Comparison of ENCODE assay signal across 27 cellular contexts in genomic region chr4:3447431-3448395, GRCh38. TPM values are rescaled to one million over a fixed set of nuclear protein-coding genes. Genes with fewer than 3 reads are reported as not detected.
"Had no signal": no experiment of that assay in that cellular context is flagged by ENCODE, and none has a peak within 500 bp of the region (broad histone marks: within the 10 kb centered on the region; RNA-seq: fewer than 3 reads in every experiment).

No MANE protein-coding gene starts in this region.

- H3K4me3 ChIP-seq: ascending aorta, body of pancreas, Peyer's patch, SK-N-MC had no signal

- H3K27ac Mint-ChIP-seq: activated B cell treated with CpG ODN at 0.5 μM for 24 hours; activated CD4-positive, alpha-beta T cell treated with anti-CD3 and anti-CD28 coated beads, Interleukin-2, amount 10 ng/mL, durations not matched to agents 24 days and 14 days; activated CD8-positive, alpha-beta memory T cell treated with anti-CD3 and anti-CD28 coated beads, Interleukin-2, amount 10 ng/mL, durations not matched to agents 7 days and 5 days; activated naive CD4-positive, alpha-beta T cell treated with anti-CD3 and anti-CD28 coated beads, Interleukin-2, amount 50 U/mL, for 72 hours; activated naive CD8-positive, alpha-beta T cell treated with anti-CD3 and anti-CD28 coated beads, Interleukin-2, amount 50 U/mL, for 24 hours; activated T-cell treated with anti-CD3 and anti-CD28 coated beads, Interleukin-2, amount 50 U/mL, for 24 hours; T-cell had no signal

- DNase-seq: activated B cell treated with CpG ODN at 0.5 μM for 24 hours; activated CD4-positive, alpha-beta T cell treated with anti-CD3 and anti-CD28 coated beads for 1 hour; activated CD4-positive, alpha-beta T cell treated with anti-CD3 and anti-CD28 coated beads, Interleukin-2, amount 10 ng/mL, durations not matched to agents 24 days and 14 days; activated CD4-positive, alpha-beta T cell treated with anti-CD3 and anti-CD28 coated beads, Interleukin-2, amount 50 U/mL, for 48 hours; activated CD8-positive, alpha-beta memory T cell treated with anti-CD3 and anti-CD28 coated beads, Interleukin-2, amount 10 ng/mL, durations not matched to agents 7 days and 5 days; activated effector memory CD4-positive, alpha-beta T cell treated with anti-CD3 and anti-CD28 coated beads, Interleukin-2, amount 50 U/mL, for 16 hours; activated naive CD4-positive, alpha-beta T cell treated with Interleukin-2 at 50 U/mL for 16 hours; activated naive CD8-positive, alpha-beta T cell treated with anti-CD3 and anti-CD28 coated beads, Interleukin-2, amount 50 U/mL, for 24 hours; activated T-cell treated with anti-CD3 and anti-CD28 coated beads, Interleukin-2, amount 50 U/mL, for 24 hours; amniotic stem cell; body of pancreas; NCI-H1092 treated with DMSO at 0.1 percent for 48 hours; NCI-H1417 treated with DMSO at 0.1 percent for 48 hours; NCI-H1694; NCI-H2029 treated with DMSO at 0.1 percent for 48 hours; NCI-H510A treated with DMSO at 0.1 percent for 48 hours; NCI-H69; NK-92 treated with Interleukin-12 subunit alpha and Interleukin-12 subunit beta, amount 100 ng/mL, for 24 hours; OCI-M1; Peyer's patch; T-cell; T-helper 2 cell; T1000 had no signal

- H3K4me3 Mint-ChIP-seq: activated B cell treated with CpG ODN at 0.5 μM for 24 hours; activated CD4-positive, alpha-beta T cell treated with anti-CD3 and anti-CD28 coated beads, Interleukin-2, amount 10 ng/mL, durations not matched to agents 24 days and 14 days; activated CD8-positive, alpha-beta memory T cell treated with anti-CD3 and anti-CD28 coated beads, Interleukin-2, amount 10 ng/mL, durations not matched to agents 7 days and 5 days; activated naive CD8-positive, alpha-beta T cell treated with anti-CD3 and anti-CD28 coated beads, Interleukin-2, amount 50 U/mL, for 24 hours; activated T-cell treated with anti-CD3 and anti-CD28 coated beads, Interleukin-2, amount 50 U/mL, for 24 hours; T-cell had no signal

- H3K9me3 ChIP-seq: ascending aorta, body of pancreas, Peyer's patch had no signal

- H3K4me2 ChIP-seq: KMS-11 had no signal

- H3K9ac ChIP-seq: KMS-11 had no signal

- H3K9me3 Mint-ChIP-seq: activated B cell treated with CpG ODN at 0.5 μM for 24 hours; activated CD4-positive, alpha-beta T cell treated with anti-CD3 and anti-CD28 coated beads, Interleukin-2, amount 10 ng/mL, durations not matched to agents 24 days and 14 days; activated naive CD4-positive, alpha-beta T cell treated with anti-CD3 and anti-CD28 coated beads, Interleukin-2, amount 50 U/mL, for 72 hours; activated naive CD8-positive, alpha-beta T cell treated with anti-CD3 and anti-CD28 coated beads, Interleukin-2, amount 50 U/mL, for 24 hours; activated T-cell treated with anti-CD3 and anti-CD28 coated beads, Interleukin-2, amount 50 U/mL, for 24 hours; T-cell had no signal

- H3K36me3 ChIP-seq: ascending aorta, Peyer's patch had no signal

- H3K36me3 Mint-ChIP-seq: activated CD8-positive, alpha-beta memory T cell treated with anti-CD3 and anti-CD28 coated beads, Interleukin-2, amount 10 ng/mL, durations not matched to agents 7 days and 5 days; activated naive CD4-positive, alpha-beta T cell treated with anti-CD3 and anti-CD28 coated beads, Interleukin-2, amount 50 U/mL, for 72 hours; T-cell had no signal

- H3K4me1 Mint-ChIP-seq: activated B cell treated with CpG ODN at 0.5 μM for 24 hours; activated CD4-positive, alpha-beta T cell treated with anti-CD3 and anti-CD28 coated beads, Interleukin-2, amount 10 ng/mL, durations not matched to agents 24 days and 14 days; activated CD8-positive, alpha-beta memory T cell treated with anti-CD3 and anti-CD28 coated beads, Interleukin-2, amount 10 ng/mL, durations not matched to agents 7 days and 5 days; activated naive CD8-positive, alpha-beta T cell treated with anti-CD3 and anti-CD28 coated beads, Interleukin-2, amount 50 U/mL, for 24 hours; T-cell had no signal

- H3K27me3 ChIP-seq: ascending aorta, body of pancreas, Peyer's patch had no signal

- H3K27ac ChIP-seq: ascending aorta, body of pancreas, KMS-11, Peyer's patch, SK-N-MC had no signal

- H3K27me3 Mint-ChIP-seq: activated CD4-positive, alpha-beta T cell treated with anti-CD3 and anti-CD28 coated beads, Interleukin-2, amount 10 ng/mL, durations not matched to agents 24 days and 14 days; activated CD8-positive, alpha-beta memory T cell treated with anti-CD3 and anti-CD28 coated beads, Interleukin-2, amount 10 ng/mL, durations not matched to agents 7 days and 5 days; activated naive CD8-positive, alpha-beta T cell treated with anti-CD3 and anti-CD28 coated beads, Interleukin-2, amount 50 U/mL, for 24 hours; activated T-cell treated with anti-CD3 and anti-CD28 coated beads, Interleukin-2, amount 50 U/mL, for 24 hours; T-cell had no signal

- ATAC-seq: activated CD8-positive, alpha-beta memory T cell treated with anti-CD3 and anti-CD28 coated beads, Interleukin-2, amount 10 ng/mL, durations not matched to agents 7 days and 5 days; activated naive CD4-positive, alpha-beta T cell treated with anti-CD3 and anti-CD28 coated beads, Interleukin-2, amount 50 U/mL, for 72 hours; activated naive CD8-positive, alpha-beta T cell treated with anti-CD3 and anti-CD28 coated beads, Interleukin-2, amount 50 U/mL, for 24 hours; body of pancreas; T-cell had no signal

RNA-seq across cellular contexts. Expression of gene HGFAC, which starts 5.9 kb away (rescaled TPM):
- total RNA-seq: activated B cell treated with CpG ODN at 0.5 μM for 24 hours; activated CD4-positive, alpha-beta T cell treated with anti-CD3 and anti-CD28 coated beads, Interleukin-2, amount 10 ng/mL, durations not matched to agents 24 days and 14 days; activated CD8-positive, alpha-beta memory T cell treated with anti-CD3 and anti-CD28 coated beads, Interleukin-2, amount 10 ng/mL, durations not matched to agents 7 days and 5 days; activated naive CD4-positive, alpha-beta T cell treated with anti-CD3 and anti-CD28 coated beads, Interleukin-2, amount 50 U/mL, for 72 hours; Peyer's patch had no signal

RNA-seq across cellular contexts. Expression of gene DOK7, which starts 15.4 kb away (rescaled TPM):
- total RNA-seq: activated CD4-positive, alpha-beta T cell treated with anti-CD3 and anti-CD28 coated beads, Interleukin-2, amount 10 ng/mL, durations not matched to agents 24 days and 14 days; activated CD8-positive, alpha-beta memory T cell treated with anti-CD3 and anti-CD28 coated beads, Interleukin-2, amount 10 ng/mL, durations not matched to agents 7 days and 5 days; activated naive CD4-positive, alpha-beta T cell treated with anti-CD3 and anti-CD28 coated beads, Interleukin-2, amount 50 U/mL, for 72 hours had no signal
